ENCODE assay signal across 1 cellular context in the genomic region with DNA sequence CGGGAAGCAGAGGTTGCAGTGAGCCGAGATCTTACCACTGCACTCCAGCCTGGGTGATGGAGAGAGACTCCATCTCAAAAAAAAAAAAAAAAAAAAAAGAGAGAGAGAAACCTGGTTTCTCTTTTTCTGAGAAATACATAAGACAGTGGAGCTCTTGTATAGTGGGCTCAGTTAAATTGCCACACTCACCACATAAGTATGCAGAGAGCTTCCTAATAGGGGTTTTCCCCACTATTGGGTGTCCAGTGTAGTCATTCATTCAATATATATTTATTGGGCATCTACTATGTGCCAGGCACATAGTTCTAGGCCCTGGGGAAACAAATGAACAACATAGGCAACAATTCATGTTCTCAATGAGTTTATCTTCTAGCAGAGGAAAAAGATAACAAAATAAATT.
TF ChIP-seq lines count a peak whose summit lies in the region.

No MANE protein-coding gene starts in this region.

TF ChIP-seq in IMR-90, 13 proteins besides CTCF, POLR2A, EP300 and RAD21:
- no peak for TF ChIP-seq CHD1 (IDR thresholded peaks at IDR 0.05; ENCODE audit: low read depth, low read length)
- no peak for TF ChIP-seq BHLHE40 (IDR thresholded peaks at IDR 0.05; ENCODE audit: low read depth, low read length)
- TF ChIP-seq RCOR1 (IDR thresholded peaks at IDR 0.05; ENCODE audit: insufficient replicate concordance, low read length), result no peak
- TF ChIP-seq, protein P1, sequence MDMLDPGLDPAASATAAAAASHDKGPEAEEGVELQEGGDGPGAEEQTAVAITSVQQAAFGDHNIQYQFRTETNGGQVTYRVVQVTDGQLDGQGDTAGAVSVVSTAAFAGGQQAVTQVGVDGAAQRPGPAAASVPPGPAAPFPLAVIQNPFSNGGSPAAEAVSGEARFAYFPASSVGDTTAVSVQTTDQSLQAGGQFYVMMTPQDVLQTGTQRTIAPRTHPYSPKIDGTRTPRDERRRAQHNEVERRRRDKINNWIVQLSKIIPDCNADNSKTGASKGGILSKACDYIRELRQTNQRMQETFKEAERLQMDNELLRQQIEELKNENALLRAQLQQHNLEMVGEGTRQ (IDR thresholded peaks at IDR 0.05; ENCODE audit: low read depth, low read length), result no peak
- no peak for TF ChIP-seq MAFK (IDR thresholded peaks at IDR 0.05; ENCODE audit: low read depth, low read length)
- no peak for TF ChIP-seq FOS (IDR thresholded peaks at IDR 0.05; ENCODE audit: low read depth, low read length)
- no peak for TF ChIP-seq SMC3 (IDR thresholded peaks at IDR 0.05; ENCODE audit: low read depth, low read length)
- TF ChIP-seq, protein P2, sequence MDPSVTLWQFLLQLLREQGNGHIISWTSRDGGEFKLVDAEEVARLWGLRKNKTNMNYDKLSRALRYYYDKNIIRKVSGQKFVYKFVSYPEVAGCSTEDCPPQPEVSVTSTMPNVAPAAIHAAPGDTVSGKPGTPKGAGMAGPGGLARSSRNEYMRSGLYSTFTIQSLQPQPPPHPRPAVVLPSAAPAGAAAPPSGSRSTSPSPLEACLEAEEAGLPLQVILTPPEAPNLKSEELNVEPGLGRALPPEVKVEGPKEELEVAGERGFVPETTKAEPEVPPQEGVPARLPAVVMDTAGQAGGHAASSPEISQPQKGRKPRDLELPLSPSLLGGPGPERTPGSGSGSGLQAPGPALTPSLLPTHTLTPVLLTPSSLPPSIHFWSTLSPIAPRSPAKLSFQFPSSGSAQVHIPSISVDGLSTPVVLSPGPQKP (IDR thresholded peaks at IDR 0.05; ENCODE audit: borderline replicate concordance, low read depth, low read length), result no peak
- no peak for TF ChIP-seq MAZ (IDR thresholded peaks at IDR 0.05; ENCODE audit: borderline replicate concordance, low read depth, low read length)
- TF ChIP-seq RFX5 (IDR thresholded peaks at IDR 0.05; ENCODE audit: low read depth, low read length), result no peak
- no peak for TF ChIP-seq MXI1 (IDR thresholded peaks at IDR 0.05; ENCODE audit: borderline replicate concordance, low read depth, low read length)
- TF ChIP-seq NFE2L2 (IDR thresholded peaks at IDR 0.05; ENCODE audit: low read depth, low read length), result no peak
- TF ChIP-seq CEBPB (IDR thresholded peaks at IDR 0.05; ENCODE audit: low read depth, low read length), result no peak
